In genomic region chr3:81909756-81910155, GRCh38 we compare ENCODE assay signal across 15 cellular contexts.
"Had no signal": no experiment of that assay in that cellular context is flagged by ENCODE, and none has a peak within 500 bp of the region (broad histone marks: within the 10 kb centered on the region; RNA-seq: fewer than 3 reads in every experiment).

No MANE protein-coding gene starts in this region.

- H3K9me3 ChIP-seq: heart left ventricle, testis, tibial nerve had no signal

- DNase-seq: cortex of kidney; effector CD8-positive, alpha-beta T cell; left colon; left ventricle myocardium superior; right cardiac atrium had no signal

- H3K4me1 ChIP-seq: testis had no signal

- H3K36me3 Mint-ChIP-seq: naive thymus-derived CD4-positive, alpha-beta T cell; stimulated activated effector memory CD8-positive, alpha-beta T cell treated with anti-CD3 and anti-CD28 coated beads, Interleukin-12 subunit alpha, Interleukin-12 subunit beta, amount 100 ng/mL, for 72 hours had no signal

- ATAC-seq: left colon; left ventricle myocardium superior; right cardiac atrium; stimulated activated effector memory CD8-positive, alpha-beta T cell treated with anti-CD3 and anti-CD28 coated beads, Interleukin-12 subunit alpha, Interleukin-12 subunit beta, amount 100 ng/mL, for 72 hours had no signal

- H3K27ac ChIP-seq: dorsolateral prefrontal cortex, heart left ventricle, testis, tibial nerve had no signal

- H3K4me1 Mint-ChIP-seq: stimulated activated effector memory CD8-positive, alpha-beta T cell treated with anti-CD3 and anti-CD28 coated beads, Interleukin-12 subunit alpha, Interleukin-12 subunit beta, amount 100 ng/mL, for 72 hours had no signal

- H3K27ac Mint-ChIP-seq: naive thymus-derived CD4-positive, alpha-beta T cell; nephron progenitor cell; stimulated activated effector memory CD8-positive, alpha-beta T cell treated with anti-CD3 and anti-CD28 coated beads, Interleukin-12 subunit alpha, Interleukin-12 subunit beta, amount 100 ng/mL, for 72 hours; stimulated activated naive CD8-positive, alpha-beta T cell treated with anti-CD3 and anti-CD28 coated beads, Interleukin-15, Interleukin-2, amounts not matched to agents 100 ng/mL and 50 ng/mL, for 24 hours had no signal

- H3K4me3 ChIP-seq: dorsolateral prefrontal cortex, heart left ventricle, lung, smooth muscle cell, testis, tibial nerve had no signal

- H3K9me3 Mint-ChIP-seq: naive thymus-derived CD4-positive, alpha-beta T cell; stimulated activated effector memory CD8-positive, alpha-beta T cell treated with anti-CD3 and anti-CD28 coated beads, Interleukin-12 subunit alpha, Interleukin-12 subunit beta, amount 100 ng/mL, for 72 hours; stimulated activated naive CD8-positive, alpha-beta T cell treated with anti-CD3 and anti-CD28 coated beads, Interleukin-15, Interleukin-2, amounts not matched to agents 100 ng/mL and 50 ng/mL, for 24 hours had no signal

- H3K4me3 Mint-ChIP-seq: naive thymus-derived CD4-positive, alpha-beta T cell; nephron progenitor cell; stimulated activated effector memory CD8-positive, alpha-beta T cell treated with anti-CD3 and anti-CD28 coated beads, Interleukin-12 subunit alpha, Interleukin-12 subunit beta, amount 100 ng/mL, for 72 hours; stimulated activated naive CD8-positive, alpha-beta T cell treated with anti-CD3 and anti-CD28 coated beads, Interleukin-15, Interleukin-2, amounts not matched to agents 100 ng/mL and 50 ng/mL, for 24 hours had no signal

- H3K36me3 ChIP-seq: heart left ventricle, tibial nerve had no signal

- H3K27me3 ChIP-seq: dorsolateral prefrontal cortex, heart left ventricle, testis, tibial nerve had no signal
